ENCODE assay signal across 23 cellular contexts in the genomic region with DNA sequence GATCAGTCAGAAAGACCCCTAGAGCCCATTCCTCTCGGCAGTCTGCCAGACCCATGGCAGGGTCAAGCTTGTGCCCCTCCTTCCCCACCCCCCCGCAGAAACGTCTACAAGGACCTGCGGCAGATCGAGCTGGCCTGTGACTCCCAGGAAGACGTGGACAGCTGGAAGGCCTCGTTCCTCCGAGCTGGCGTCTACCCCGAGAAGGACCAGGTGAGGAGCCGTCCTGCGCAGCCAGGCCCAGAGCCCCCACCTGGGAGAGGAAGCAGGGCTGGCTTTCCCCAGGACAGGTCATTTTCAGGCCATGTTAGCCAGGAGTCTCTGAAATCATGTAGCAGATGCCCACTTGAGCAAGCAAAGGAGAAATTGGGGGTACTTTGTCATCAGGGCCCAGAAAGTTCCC. TPM values are rescaled to one million over a fixed set of nuclear protein-coding genes. Genes with fewer than 3 reads are reported as not detected.
DNase-seq lines count a peak whose midpoint lies in the region; ATAC-seq, FAIRE-seq and TF ChIP-seq lines count a peak whose summit lies in the region.
"Had no signal": no experiment of that assay in that cellular context is flagged by ENCODE, and none has a peak within 500 bp of the region (broad histone marks: within the 10 kb centered on the region; RNA-seq: fewer than 3 reads in every experiment).

No MANE protein-coding gene starts in this region.

- no peaks in the 10 kb centered on the region for H3K4me1 ChIP-seq in kidney (ENCODE audit: control insufficient read depth in 1 of 2, insufficient read depth in 1 of 2, low read depth in 1 of 2, low read length in 2 of 2)
- H3K4me1 ChIP-seq: Caco-2 had no signal

- H3K4me1 Mint-ChIP-seq in stimulated activated effector memory CD8-positive, alpha-beta T cell treated with anti-CD3 and anti-CD28 coated beads, Interleukin-12 subunit alpha, Interleukin-12 subunit beta, amount 100 ng/mL, for 72 hours, result peaks cover 16% of the 10 kb centered on the region
- H3K4me1 Mint-ChIP-seq: B cell had no signal

- no peak overlapping the region for H3K9ac ChIP-seq in kidney (ENCODE audit: low read length in 2 of 2)
- H3K9ac ChIP-seq: BLaER1 treated with 17β-estradiol and CSF1 and Interleukin-3, amounts not matched to agents 10 nM and 100 nM; GM23248 had no signal

- no peak for FAIRE-seq in kidney (lab: Jason Lieb, UNC)
- FAIRE-seq: GM12892, GM18507 had no signal

- peaks cover 98% of the 10 kb centered on the region for H3K36me3 Mint-ChIP-seq in stimulated activated effector memory CD8-positive, alpha-beta T cell treated with anti-CD3 and anti-CD28 coated beads, Interleukin-12 subunit alpha, Interleukin-12 subunit beta, amount 100 ng/mL, for 72 hours

- ATAC-seq in left ventricle myocardium superior (no peak), GM21360 (IDR thresholded peaks at IDR 0.05; ENCODE audit: unreplicated experiment) (no peak), GM18873 (IDR thresholded peaks at IDR 0.05; ENCODE audit: low FRiP score, unreplicated experiment) (no peak)
- ATAC-seq in stimulated activated effector memory CD8-positive, alpha-beta T cell treated with anti-CD3 and anti-CD28 coated beads, Interleukin-12 subunit alpha, Interleukin-12 subunit beta, amount 100 ng/mL, for 72 hours, result no peak

- peaks cover 24% of the 10 kb centered on the region for H3K36me3 ChIP-seq in H7 (replicated peaks; ENCODE audit: control insufficient read depth, insufficient read depth, low read length)
- H3K36me3 ChIP-seq in kidney (ENCODE audit: control insufficient read depth in 1 of 2, insufficient read depth in 2 of 2, low read length in 2 of 2), result peaks cover 35 to 60% of the 10 kb centered on the region in 2 donors

- no peaks in the 10 kb centered on the region for H3K9me3 ChIP-seq in kidney (ENCODE audit: control insufficient read depth in 1 of 2, low read length in 2 of 2)
- H3K9me3 ChIP-seq: BLaER1 treated with 17β-estradiol and CSF1 and Interleukin-3, amounts not matched to agents 10 nM and 100 nM; Caco-2 had no signal

- H3K4me3 ChIP-seq in H7 (ENCODE audit: insufficient read depth, low read depth, low read length), result no peak overlapping the region
- no peak overlapping the region for H3K4me3 ChIP-seq in kidney (ENCODE audit: low read length in 2 of 2)
- H3K4me3 ChIP-seq: BLaER1 treated with 17β-estradiol and CSF1 and Interleukin-3, amounts not matched to agents 10 nM and 100 nM; GM23248 had no signal

- intact Hi-C loops in left ventricle myocardium superior (cut with micrococcal nuclease) (no loop called here), cardiac septum (cut with DNase I) (no loop called here), kidney (cut with DNase I) (no loop called here)

- H3K4me3 Mint-ChIP-seq in stimulated activated effector memory CD8-positive, alpha-beta T cell treated with anti-CD3 and anti-CD28 coated beads, Interleukin-12 subunit alpha, Interleukin-12 subunit beta, amount 100 ng/mL, for 72 hours, result no peak overlapping the region
- H3K4me3 Mint-ChIP-seq: B cell; CD4-positive, CD25-positive, alpha-beta regulatory T cell; HFFc6 had no signal

- H3K9me3 Mint-ChIP-seq in stimulated activated effector memory CD8-positive, alpha-beta T cell treated with anti-CD3 and anti-CD28 coated beads, Interleukin-12 subunit alpha, Interleukin-12 subunit beta, amount 100 ng/mL, for 72 hours, result no peaks in the 10 kb centered on the region
- H3K9me3 Mint-ChIP-seq: CD4-positive, CD25-positive, alpha-beta regulatory T cell; HFFc6 had no signal

- no peaks in the 10 kb centered on the region for H3K27me3 ChIP-seq in H7 (ENCODE audit: control insufficient read depth, insufficient read depth, low read length)
- H3K27me3 ChIP-seq: BLaER1 treated with 17β-estradiol and CSF1 and Interleukin-3, amounts not matched to agents 10 nM and 100 nM had no signal

- H3K27ac ChIP-seq in kidney (ENCODE audit: low read depth in 2 of 2, low read length in 2 of 2), result no peak overlapping the region
- H3K27ac ChIP-seq: BLaER1 treated with 17β-estradiol and CSF1 and Interleukin-3, amounts not matched to agents 10 nM and 100 nM; GM23248; HL-60 had no signal

- TF ChIP-seq CTCF in kidney (IDR thresholded peaks at IDR 0.05; ENCODE audit: borderline replicate concordance, extremely low read depth, insufficient read depth), result no peak

- H3K27ac Mint-ChIP-seq in stimulated activated effector memory CD8-positive, alpha-beta T cell treated with anti-CD3 and anti-CD28 coated beads, Interleukin-12 subunit alpha, Interleukin-12 subunit beta, amount 100 ng/mL, for 72 hours, result peak overlapping the region; percentile 50
- H3K27ac Mint-ChIP-seq: B cell; CD4-positive, CD25-positive, alpha-beta regulatory T cell; HFFc6 had no signal

- DNase-seq in left ventricle myocardium superior (peak; percentile 26), cardiac septum (ENCODE audit: low spot score) (no peak), H7 (peak; percentile 30), kidney (peak; percentile 70)
- DNase-seq in stimulated activated effector memory CD8-positive, alpha-beta T cell treated with anti-CD3 and anti-CD28 coated beads, Interleukin-12 subunit alpha, Interleukin-12 subunit beta, amount 100 ng/mL, for 72 hours (ENCODE audit: low spot score in 2 of 2), result no peak
- DNase-seq: Caco-2; CD4-positive, CD25-positive, alpha-beta regulatory T cell; DMS153; DMS79; GDM1; GM23248; HCEC 1CT; HFFc6 had no signal

RNA-seq across cellular contexts. Expression of gene TMED1, which starts 12.3 kb away (rescaled TPM):
- total RNA-seq in left ventricle myocardium superior (29.8 TPM), cardiac septum (25.6 TPM), kidney (36.0 TPM)
- 49.5 and 50.3 TPM in 2 replicates for total RNA-seq in H7 (2014; rRNA removed; shearing (Covaris generic))
- 60.6 TPM for polyA plus RNA-seq in kidney (ENCODE audit: insufficient read depth, low read depth, low replicate concordance)

RNA-seq across cellular contexts. Expression of gene C19orf38, which starts 24.5 kb away (rescaled TPM):
- 0.62 TPM for total RNA-seq in left ventricle myocardium superior
- 0.32 TPM for total RNA-seq in cardiac septum
- total RNA-seq in H7 (2014; rRNA removed; shearing (Covaris generic)), result 0.59 and 5.0 TPM in 2 replicates
- total RNA-seq in kidney, result 3.3 TPM
- 2.4 TPM for polyA plus RNA-seq in kidney (ENCODE audit: insufficient read depth, low read depth, low replicate concordance)
- total RNA-seq: Daoy, H4, HT1080 had no signal

RNA-seq across cellular contexts. Expression of gene CARM1, which starts 47.7 kb away (rescaled TPM):
- total RNA-seq in left ventricle myocardium superior, result 32.5 TPM
- total RNA-seq in cardiac septum, result 28.1 TPM
- 117 and 151 TPM in 2 replicates for total RNA-seq in H7 (2014; rRNA removed; shearing (Covaris generic))
- 41.2 TPM for total RNA-seq in kidney
- polyA plus RNA-seq in kidney (ENCODE audit: insufficient read depth, low read depth, low replicate concordance), result 21.9 TPM

Comparison
In these comparisons a context has a peak if more than half of its experiments do, and no peak if none do; other contexts are left out.
1. DNase-seq: peak in left ventricle myocardium superior (single experiment), H7 (single experiment) and kidney (single experiment); none in cardiac septum (single experiment) and stimulated activated effector memory CD8-positive, alpha-beta T cell treated with anti-CD3 and anti-CD28 coated beads, Interleukin-12 subunit alpha, Interleukin-12 subunit beta, amount 100 ng/mL, for 72 hours (0 of 2).